Comparison of ENCODE assay signal across 9 cellular contexts in the genomic region with DNA sequence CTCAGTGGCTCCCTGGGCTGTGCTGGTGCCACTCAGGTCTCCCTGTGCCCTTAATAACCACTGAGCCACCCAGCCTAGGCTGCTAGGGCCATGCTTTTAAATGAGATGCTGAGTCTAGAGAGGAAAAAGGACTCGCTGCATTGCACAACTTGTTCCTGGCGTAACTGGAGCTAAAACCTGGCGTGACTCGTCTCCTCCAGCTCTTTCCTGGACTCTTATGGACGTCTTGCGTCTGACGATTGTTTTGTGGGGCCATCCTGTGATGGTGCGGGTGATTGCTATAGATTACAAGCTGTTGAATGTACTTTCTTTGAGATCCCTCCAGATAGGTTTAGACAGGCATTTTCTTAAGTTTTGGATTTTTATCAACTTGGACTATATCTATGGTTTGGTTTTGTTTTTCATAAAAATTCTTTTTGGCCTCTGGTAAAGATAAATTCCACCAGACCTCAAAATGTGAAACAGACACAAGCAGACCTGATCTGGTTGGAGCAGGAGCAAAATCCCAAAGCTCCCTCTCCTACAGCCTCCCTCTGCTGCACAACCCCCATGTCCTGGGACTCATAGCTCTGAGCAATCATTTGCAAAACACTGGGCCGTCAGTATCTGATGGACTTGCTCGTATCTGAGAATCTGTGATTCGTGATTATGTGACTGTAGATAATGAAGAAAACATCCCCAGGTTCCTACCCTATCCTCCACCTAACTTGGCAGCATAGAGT.
DNase-seq lines count a peak whose midpoint lies in the region; ATAC-seq and TF ChIP-seq lines count a peak whose summit lies in the region.
"Had no signal": no experiment of that assay in that cellular context is flagged by ENCODE, and none has a peak within 500 bp of the region (broad histone marks: within the 10 kb centered on the region; RNA-seq: fewer than 3 reads in every experiment).

No MANE protein-coding gene starts in this region.

- no peaks in the 10 kb centered on the region for H4K20me1 ChIP-seq in Karpas-422 (ENCODE audit: insufficient read depth, low read depth, low read length)

- H3K27me3 Mint-ChIP-seq in osteocyte (ENCODE audit: unreplicated experiment): no peaks in the 10 kb centered on the region

- H3K4me1 Mint-ChIP-seq in osteocyte (ENCODE audit: unreplicated experiment): peaks cover 58% of the 10 kb centered on the region

- H3K9me3 Mint-ChIP-seq in osteocyte (ENCODE audit: unreplicated experiment): no peaks in the 10 kb centered on the region

- peak overlapping the region; percentile 2 for H3K4me3 Mint-ChIP-seq in osteocyte (ENCODE audit: unreplicated experiment)

- no peaks in the 10 kb centered on the region for H3K4me1 ChIP-seq in Karpas-422 (ENCODE audit: low read length)

- no peak overlapping the region for H3K4me2 ChIP-seq in Karpas-422 (ENCODE audit: low read depth, low read length, poor library complexity, severe bottlenecking)

- H3K9me3 ChIP-seq in Karpas-422 (ENCODE audit: low read length): no peaks in the 10 kb centered on the region

- peak overlapping the region; percentile 96 for H3K27ac Mint-ChIP-seq in osteocyte (ENCODE audit: unreplicated experiment)

- H3K27ac ChIP-seq in Karpas-422 (ENCODE audit: low read length): no peak overlapping the region

- no peaks in the 10 kb centered on the region for H3K27me3 ChIP-seq in Karpas-422 (ENCODE audit: low read length)

- no peak overlapping the region for H3K9ac ChIP-seq in Karpas-422 (ENCODE audit: low read length)

- CTCF ChIA-PET in AG04449 (lab: Yijun Ruan, JAX): interaction anchor here (1.3 kb wide), 1 partner anchor 23 kb away, joined by 3 read pairs; no protein-coding TSS in a partner anchor

- no peaks in the 10 kb centered on the region for H3K36me3 Mint-ChIP-seq in osteocyte (ENCODE audit: unreplicated experiment)

- peak; percentile 36 for DNase-seq in AG04449 (ENCODE audit: low read depth, low spot score)
- DNase-seq in fibroblast of pulmonary artery (ENCODE audit: low read depth): peak; percentile 97
- no peak for DNase-seq in osteocyte (ENCODE audit: extremely low spot score, unreplicated experiment)
- DNase-seq in NCI-H146 treated with DMSO at 0.1 percent for 48 hours (lab: John Stamatoyannopoulos, UW; ENCODE audit: unreplicated experiment): no peak
- DNase-seq in Karpas-422: no peak
- DNase-seq: AML-193 had no signal

- H3K4me3 ChIP-seq in AG04449 (ENCODE audit: low read depth, low read length): no peak overlapping the region
- H3K4me3 ChIP-seq in fibroblast of pulmonary artery (replicated peaks; ENCODE audit: low read depth, low read length): no peak overlapping the region
- H3K4me3 ChIP-seq in Karpas-422 (ENCODE audit: low read length): no peak overlapping the region

- H3K9me2 ChIP-seq in Karpas-422 (replicated peaks; ENCODE audit: insufficient read depth, low read length): no peaks in the 10 kb centered on the region

- ATAC-seq in SK-N-SH treated with all-trans-retinoic acid at 6 μM for 48 hours: peak; percentile 58
- ATAC-seq in GM21737 (IDR thresholded peaks at IDR 0.05; ENCODE audit: unreplicated experiment): no peak
- ATAC-seq in HG03439 (IDR thresholded peaks at IDR 0.05; ENCODE audit: unreplicated experiment): no peak

- H2AFZ ChIP-seq in Karpas-422 (ENCODE audit: low read length): no peak overlapping the region

- no peaks in the 10 kb centered on the region for H3K79me2 ChIP-seq in Karpas-422 (ENCODE audit: low read length)

- no peak for TF ChIP-seq CTCF in AG04449 (IDR thresholded peaks at IDR 0.05; ENCODE audit: insufficient read depth, low read length, missing control alignments)
- TF ChIP-seq CTCF in fibroblast of pulmonary artery (IDR thresholded peaks at IDR 0.05; ENCODE audit: low read length, missing control alignments): no peak
- TF ChIP-seq CTCF in osteocyte (IDR thresholded peaks at IDR 0.05): no peak

- POLR2A ChIA-PET in AG04449 (lab: Yijun Ruan, JAX): interaction anchor here (0.6 to 0.8 kb wide), 3 partner anchors 380 to 1087 kb away, joined by 3 read pairs; no protein-coding TSS in a partner anchor

- H3K36me3 ChIP-seq in Karpas-422 (ENCODE audit: insufficient read depth, low read length): no peaks in the 10 kb centered on the region

TF ChIP-seq in SK-N-SH treated with all-trans-retinoic acid at 6 μM for 48 hours, 23 proteins besides CTCF, POLR2A, EP300 and RAD21:
- TF ChIP-seq, protein P1, sequence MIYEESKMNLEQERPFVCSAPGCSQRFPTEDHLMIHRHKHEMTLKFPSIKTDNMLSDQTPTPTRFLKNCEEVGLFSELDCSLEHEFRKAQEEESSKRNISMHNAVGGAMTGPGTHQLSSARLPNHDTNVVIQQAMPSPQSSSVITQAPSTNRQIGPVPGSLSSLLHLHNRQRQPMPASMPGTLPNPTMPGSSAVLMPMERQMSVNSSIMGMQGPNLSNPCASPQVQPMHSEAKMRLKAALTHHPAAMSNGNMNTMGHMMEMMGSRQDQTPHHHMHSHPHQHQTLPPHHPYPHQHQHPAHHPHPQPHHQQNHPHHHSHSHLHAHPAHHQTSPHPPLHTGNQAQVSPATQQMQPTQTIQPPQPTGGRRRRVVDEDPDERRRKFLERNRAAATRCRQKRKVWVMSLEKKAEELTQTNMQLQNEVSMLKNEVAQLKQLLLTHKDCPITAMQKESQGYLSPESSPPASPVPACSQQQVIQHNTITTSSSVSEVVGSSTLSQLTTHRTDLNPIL (CRISPR knock-in tag; IDR thresholded peaks at IDR 0.05; ENCODE audit: low read depth): no peak
- no peak for TF ChIP-seq ZFP3 (CRISPR knock-in tag; IDR thresholded peaks at IDR 0.05)
- no peak for TF ChIP-seq TOX (CRISPR knock-in tag; IDR thresholded peaks at IDR 0.05; ENCODE audit: borderline replicate concordance)
- TF ChIP-seq, protein P2, sequence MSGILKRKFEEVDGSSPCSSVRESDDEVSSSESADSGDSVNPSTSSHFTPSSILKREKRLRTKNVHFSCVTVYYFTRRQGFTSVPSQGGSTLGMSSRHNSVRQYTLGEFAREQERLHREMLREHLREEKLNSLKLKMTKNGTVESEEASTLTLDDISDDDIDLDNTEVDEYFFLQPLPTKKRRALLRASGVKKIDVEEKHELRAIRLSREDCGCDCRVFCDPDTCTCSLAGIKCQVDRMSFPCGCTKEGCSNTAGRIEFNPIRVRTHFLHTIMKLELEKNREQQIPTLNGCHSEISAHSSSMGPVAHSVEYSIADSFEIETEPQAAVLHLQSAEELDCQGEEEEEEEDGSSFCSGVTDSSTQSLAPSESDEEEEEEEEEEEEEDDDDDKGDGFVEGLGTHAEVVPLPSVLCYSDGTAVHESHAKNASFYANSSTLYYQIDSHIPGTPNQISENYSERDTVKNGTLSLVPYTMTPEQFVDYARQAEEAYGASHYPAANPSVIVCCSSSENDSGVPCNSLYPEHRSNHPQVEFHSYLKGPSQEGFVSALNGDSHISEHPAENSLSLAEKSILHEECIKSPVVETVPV (CRISPR knock-in tag; IDR thresholded peaks at IDR 0.05): no peak
- TF ChIP-seq CSDC2 (CRISPR knock-in tag; IDR thresholded peaks at IDR 0.05): no peak
- TF ChIP-seq, protein P3, sequence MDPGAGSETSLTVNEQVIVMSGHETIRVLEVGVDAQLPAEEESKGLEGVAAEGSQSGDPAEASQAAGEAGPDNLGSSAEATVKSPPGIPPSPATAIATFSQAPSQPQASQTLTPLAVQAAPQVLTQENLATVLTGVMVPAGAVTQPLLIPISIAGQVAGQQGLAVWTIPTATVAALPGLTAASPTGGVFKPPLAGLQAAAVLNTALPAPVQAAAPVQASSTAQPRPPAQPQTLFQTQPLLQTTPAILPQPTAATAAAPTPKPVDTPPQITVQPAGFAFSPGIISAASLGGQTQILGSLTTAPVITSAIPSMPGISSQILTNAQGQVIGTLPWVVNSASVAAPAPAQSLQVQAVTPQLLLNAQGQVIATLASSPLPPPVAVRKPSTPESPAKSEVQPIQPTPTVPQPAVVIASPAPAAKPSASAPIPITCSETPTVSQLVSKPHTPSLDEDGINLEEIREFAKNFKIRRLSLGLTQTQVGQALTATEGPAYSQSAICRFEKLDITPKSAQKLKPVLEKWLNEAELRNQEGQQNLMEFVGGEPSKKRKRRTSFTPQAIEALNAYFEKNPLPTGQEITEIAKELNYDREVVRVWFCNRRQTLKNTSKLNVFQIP (CRISPR knock-in tag; IDR thresholded peaks at IDR 0.05; ENCODE audit: borderline replicate concordance, low read depth): no peak
- TF ChIP-seq ZNF8 (CRISPR knock-in tag; IDR thresholded peaks at IDR 0.05): no peak
TF ChIP-seq in SK-N-SH treated with all-trans-retinoic acid at 6 μM for 48 hours: peak in this region for 0.

Comparison
In these comparisons a context has a peak if more than half of its experiments do, and no peak if none do; other contexts are left out.
1. DNase-seq: peak in AG04449 (single experiment) and fibroblast of pulmonary artery (single experiment); none in osteocyte (single experiment), NCI-H146 treated with DMSO at 0.1 percent for 48 hours (single experiment) and Karpas-422 (single experiment).